19 cellular contexts compared by ENCODE assay signal in genomic region chr6:158461954-158462353, GRCh38.
"Had no signal": no experiment of that assay in that cellular context is flagged by ENCODE, and none has a peak within 500 bp of the region (broad histone marks: within the 10 kb centered on the region; RNA-seq: fewer than 3 reads in every experiment).

No MANE protein-coding gene starts in this region.

- H3K27ac Mint-ChIP-seq: endodermal cell; natural killer cell treated with Interleukin-12 subunit alpha and Interleukin-12 subunit beta and Interleukin-15 and Interleukin-18, amount 100 ng/mL, for 72 hours; stimulated activated naive B cell treated with anti-CD40 and anti-IgM and Interleukin-4, amounts not matched to agents 10 μg/mL and 1 μg/mL and 100 μg/mL, for 72 hours; stimulated activated naive CD8-positive, alpha-beta T cell treated with anti-CD3 and anti-CD28 coated beads, Interleukin-15, amount 100 ng/mL, for 72 hours had no signal

- ATAC-seq: left lobe of liver; natural killer cell treated with Interleukin-12 subunit alpha and Interleukin-12 subunit beta and Interleukin-15 and Interleukin-18, amount 100 ng/mL, for 72 hours; sciatic nerve; stimulated activated naive B cell treated with anti-CD40 and anti-IgM and Interleukin-4, amounts not matched to agents 10 μg/mL and 1 μg/mL and 100 μg/mL, for 72 hours; stimulated activated naive CD8-positive, alpha-beta T cell treated with anti-CD3 and anti-CD28 coated beads, Interleukin-15, amount 100 ng/mL, for 72 hours; upper lobe of right lung had no signal

- H3K36me3 Mint-ChIP-seq: natural killer cell treated with Interleukin-12 subunit alpha and Interleukin-12 subunit beta and Interleukin-15 and Interleukin-18, amount 100 ng/mL, for 72 hours had no signal

- FAIRE-seq: endothelial cell of umbilical vein, islet of Langerhans had no signal

- H3K9me3 ChIP-seq: testis, upper lobe of right lung had no signal

- H3K27me3 Mint-ChIP-seq: natural killer cell treated with Interleukin-12 subunit alpha and Interleukin-12 subunit beta and Interleukin-15 and Interleukin-18, amount 100 ng/mL, for 72 hours; stimulated activated naive B cell treated with anti-CD40 and anti-IgM and Interleukin-4, amounts not matched to agents 10 μg/mL and 1 μg/mL and 100 μg/mL, for 72 hours; stimulated activated naive CD8-positive, alpha-beta T cell treated with anti-CD3 and anti-CD28 coated beads, Interleukin-15, amount 100 ng/mL, for 72 hours had no signal

- H3K4me3 Mint-ChIP-seq: endodermal cell; natural killer cell treated with Interleukin-12 subunit alpha and Interleukin-12 subunit beta and Interleukin-15 and Interleukin-18, amount 100 ng/mL, for 72 hours; stimulated activated naive B cell treated with anti-CD40 and anti-IgM and Interleukin-4, amounts not matched to agents 10 μg/mL and 1 μg/mL and 100 μg/mL, for 72 hours; stimulated activated naive CD8-positive, alpha-beta T cell treated with anti-CD3 and anti-CD28 coated beads, Interleukin-15, amount 100 ng/mL, for 72 hours had no signal

- H3K9me3 Mint-ChIP-seq: endodermal cell; natural killer cell treated with Interleukin-12 subunit alpha and Interleukin-12 subunit beta and Interleukin-15 and Interleukin-18, amount 100 ng/mL, for 72 hours; stimulated activated naive B cell treated with anti-CD40 and anti-IgM and Interleukin-4, amounts not matched to agents 10 μg/mL and 1 μg/mL and 100 μg/mL, for 72 hours; stimulated activated naive CD8-positive, alpha-beta T cell treated with anti-CD3 and anti-CD28 coated beads, Interleukin-15, amount 100 ng/mL, for 72 hours had no signal

- DNase-seq: central memory CD4-positive, alpha-beta T cell; effector CD4-positive, alpha-beta T cell; endodermal cell; erythroblast; head of caudate nucleus; hippocampal formation; mammary epithelial cell; posterior cingulate gyrus; stimulated activated CD4-positive, alpha-beta T cell treated with anti-CD3 and anti-CD28 coated beads, Interleukin-2, amount 100 ng/mL, for 24 hours; stimulated activated CD4-positive, alpha-beta T cell treated with anti-CD3 and anti-CD28 coated beads, Interleukin-4, amount 100 ng/mL, for 4 hours; stimulated activated naive B cell treated with anti-CD40 and anti-IgM and Interleukin-4, amounts not matched to agents 10 μg/mL and 1 μg/mL and 100 μg/mL, for 72 hours; stimulated activated naive CD8-positive, alpha-beta T cell treated with anti-CD3 and anti-CD28 coated beads, Interleukin-15, amount 100 ng/mL, for 72 hours; testis; upper lobe of right lung had no signal
